ENCODE assay signal across 8 cellular contexts in genomic region chr21:44816761-44817505, GRCh38. TPM values are rescaled to one million over a fixed set of nuclear protein-coding genes. Genes with fewer than 3 reads are reported as not detected.
A peak's percentile ranks its signal among the peaks of the same experiment; 100 is the strongest.
DNase-seq lines count a peak whose midpoint lies in the region; FAIRE-seq and TF ChIP-seq lines count a peak whose summit lies in the region.

No MANE protein-coding gene starts in this region.

- H3K4me1 Mint-ChIP-seq in activated naive CD8-positive, alpha-beta T cell (ENCODE audit: low read depth), result peaks cover 16% of the 10 kb centered on the region

- peaks cover 18% of the 10 kb centered on the region for H3K9me3 ChIP-seq in iPS-18c (ENCODE audit: control insufficient read depth, insufficient read depth, low read length)

- DNase-seq in HFF-Myc (ENCODE audit: extremely low read depth, low read depth) (no peak), substantia nigra (lab: John Stamatoyannopoulos, UW) (no peak), iPS-NIHi11 (ENCODE audit: low spot score) (no peak), foreskin melanocyte (no peak), DMS53 (lab: John Stamatoyannopoulos, UW) (no peak), frontal cortex (ENCODE audit: low spot score in 2 of 2) (no peak)

- peak overlapping the region; percentile 66 for H3K4me3 ChIP-seq in HFF-Myc (replicated peaks; ENCODE audit: low read depth, low read length)
- peak overlapping the region; percentile 81 for H3K4me3 ChIP-seq in iPS-18c (ENCODE audit: insufficient read depth, low read depth, low read length)

- H3K9me3 Mint-ChIP-seq in activated naive CD8-positive, alpha-beta T cell (ENCODE audit: low read depth), result no peaks in the 10 kb centered on the region

- H3K4me3 Mint-ChIP-seq in activated naive CD8-positive, alpha-beta T cell, result peak overlapping the region; percentile 80

- no peaks in the 10 kb centered on the region for H3K27me3 Mint-ChIP-seq in activated naive CD8-positive, alpha-beta T cell

- no peaks in the 10 kb centered on the region for H3K36me3 Mint-ChIP-seq in activated naive CD8-positive, alpha-beta T cell

- peak overlapping the region; percentile 45 for H3K27ac ChIP-seq in substantia nigra (ENCODE audit: low read depth, low read length, poor library complexity, severe bottlenecking)

- FAIRE-seq in frontal cortex (lab: Jason Lieb, UNC), result no peak

- no peak overlapping the region for H3K27ac Mint-ChIP-seq in activated naive CD8-positive, alpha-beta T cell

- TF ChIP-seq CTCF in HFF-Myc (IDR thresholded peaks at IDR 0.05; ENCODE audit: low read depth, low read length, missing control alignments), result no peak

RNA-seq across cellular contexts. Expression of gene SUMO3, which starts 0.9 kb away (rescaled TPM):
- 63.2 TPM for total RNA-seq in frontal cortex

RNA-seq across cellular contexts. Expression of gene UBE2G2, which starts 15.3 kb away (rescaled TPM):
- 39.9 TPM for total RNA-seq in frontal cortex

RNA-seq across cellular contexts. Expression of gene PTTG1IP, which starts 56.6 kb away (rescaled TPM):
- 72.2 TPM for total RNA-seq in frontal cortex
